8 cellular contexts compared by ENCODE assay signal in the genomic region with DNA sequence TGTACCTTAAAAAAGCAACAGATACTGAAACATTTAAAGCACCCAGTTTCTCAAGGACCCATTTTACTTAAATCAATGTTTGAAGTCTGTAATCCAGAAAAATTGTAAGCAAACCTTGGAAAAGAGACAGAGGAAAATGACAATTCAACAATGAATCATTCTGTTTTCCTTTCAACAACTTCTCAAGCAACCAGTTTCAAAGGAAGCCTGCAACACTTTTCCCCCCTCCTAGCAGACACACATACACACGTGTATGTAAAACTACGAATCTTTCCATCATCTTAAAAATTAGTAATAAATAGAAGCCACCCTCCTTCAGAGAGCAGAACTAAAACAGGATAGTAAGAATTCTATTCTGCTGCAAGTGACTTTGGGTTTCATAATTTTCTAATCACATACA. TPM values are rescaled to one million over a fixed set of nuclear protein-coding genes. Genes with fewer than 3 reads are reported as not detected.
DNase-seq lines count a peak whose midpoint lies in the region; ATAC-seq and TF ChIP-seq lines count a peak whose summit lies in the region.

No MANE protein-coding gene starts in this region.

- ATAC-seq in activated T-cell treated with anti-CD3 and anti-CD28 coated beads, Interleukin-2, amount 50 U/mL, for 72 hours (replicated peaks in 1 of 2) = no peak
- no peak for ATAC-seq in left lobe of liver

- H3K27me3 Mint-ChIP-seq in activated T-cell treated with anti-CD3 and anti-CD28 coated beads, Interleukin-2, amount 50 U/mL, for 72 hours (ENCODE audit: low read depth) = no peaks in the 10 kb centered on the region
- H3K27me3 Mint-ChIP-seq in glutamatergic neuron (ENCODE audit: unreplicated experiment) = peaks cover 20% of the 10 kb centered on the region

- no peak for DNase-seq in activated T-cell treated with anti-CD3 and anti-CD28 coated beads, Interleukin-2, amount 50 U/mL, for 72 hours
- DNase-seq in activated T-cell treated with anti-CD3 and anti-CD28 coated beads for 4 hours (no peak), glutamatergic neuron (no peak), skeletal muscle cell (ENCODE audit: low read depth) (no peak), left lobe of liver (ENCODE audit: low spot score) (no peak), DMS114 treated with DMSO at 0.1 percent for 48 hours (lab: John Stamatoyannopoulos, UW; ENCODE audit: unreplicated experiment) (no peak), D341Med (ENCODE audit: low spot score) (no peak)

- H3K4me3 Mint-ChIP-seq in activated T-cell treated with anti-CD3 and anti-CD28 coated beads, Interleukin-2, amount 50 U/mL, for 72 hours = peak overlapping the region; percentile 90 to 96
- peak overlapping the region; percentile 100 for H3K4me3 Mint-ChIP-seq in glutamatergic neuron (ENCODE audit: unreplicated experiment)

- peaks cover 4 to 5% of the 10 kb centered on the region in 2 donors for H3K36me3 Mint-ChIP-seq in activated T-cell treated with anti-CD3 and anti-CD28 coated beads, Interleukin-2, amount 50 U/mL, for 72 hours (ENCODE audit: insufficient read depth in 2 of 2)
- no peaks in the 10 kb centered on the region for H3K36me3 Mint-ChIP-seq in glutamatergic neuron (ENCODE audit: unreplicated experiment)

- TF ChIP-seq CTCF in WI38 (IDR thresholded peaks at IDR 0.05; ENCODE audit: low read depth, low read length) (no peak), glutamatergic neuron (IDR thresholded peaks at IDR 0.05; ENCODE audit: partially characterized antibody, unreplicated experiment) (no peak)

- peaks cover 52% of the 10 kb centered on the region for H3K4me1 Mint-ChIP-seq in activated T-cell treated with anti-CD3 and anti-CD28 coated beads, Interleukin-2, amount 50 U/mL, for 72 hours (ENCODE audit: low read depth)
- H3K4me1 Mint-ChIP-seq in glutamatergic neuron (ENCODE audit: low read depth, unreplicated experiment) = peaks cover 23% of the 10 kb centered on the region

- H3K27ac Mint-ChIP-seq in activated T-cell treated with anti-CD3 and anti-CD28 coated beads, Interleukin-2, amount 50 U/mL, for 72 hours = peak overlapping the region; percentile 89
- H3K27ac Mint-ChIP-seq in glutamatergic neuron (ENCODE audit: unreplicated experiment) = peak overlapping the region; percentile 100

- H3K4me3 ChIP-seq in WI38 (ENCODE audit: low read depth, low read length) (peak overlapping the region; percentile 74), skeletal muscle cell (ENCODE audit: low read depth, low read length) (peak overlapping the region; percentile 88)

- H3K9me3 Mint-ChIP-seq in activated T-cell treated with anti-CD3 and anti-CD28 coated beads, Interleukin-2, amount 50 U/mL, for 72 hours = no peaks in the 10 kb centered on the region
- peaks cover 21% of the 10 kb centered on the region for H3K9me3 Mint-ChIP-seq in glutamatergic neuron (ENCODE audit: unreplicated experiment)

RNA-seq across cellular contexts. Expression of gene RERE, which starts 1.1 kb away (rescaled TPM):
- 100 to 1,000 TPM in 1 of 2 donors, 10 to 100 TPM in 1; 98.7 to 105 TPM for total RNA-seq in activated T-cell treated with anti-CD3 and anti-CD28 coated beads, Interleukin-2, amount 50 U/mL, for 72 hours
- 252 TPM for total RNA-seq in glutamatergic neuron (ENCODE audit: unreplicated experiment)
- 30.9 TPM for total RNA-seq in left lobe of liver
